In the genomic region with DNA sequence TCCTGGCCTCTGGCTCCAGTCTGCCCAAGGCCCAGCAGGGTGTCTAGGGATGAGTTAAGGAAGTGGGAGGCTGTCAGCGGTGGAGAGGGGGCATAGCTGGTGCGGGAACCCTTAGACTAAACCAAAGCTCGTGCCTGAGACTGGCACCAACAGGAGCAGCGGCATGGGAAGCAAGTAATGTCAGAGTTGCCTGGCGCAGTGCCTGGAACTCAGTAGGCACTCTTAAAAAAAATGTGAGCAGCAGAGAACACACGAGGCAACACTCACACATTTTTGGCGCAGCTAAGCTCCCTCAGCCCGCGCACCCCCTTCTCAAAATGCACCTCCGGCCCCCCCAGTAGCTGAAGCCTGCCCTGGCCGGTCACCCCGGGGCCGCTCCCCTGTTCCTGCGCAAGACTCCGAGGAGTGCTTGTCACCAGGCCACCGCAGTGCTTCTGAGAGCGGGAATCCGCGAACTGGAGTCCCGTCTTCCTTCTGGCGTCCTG, we compare ENCODE assay signal across 9 cellular contexts. TPM values are rescaled to one million over a fixed set of nuclear protein-coding genes. Genes with fewer than 3 reads are reported as not detected.
A peak's percentile ranks its signal among the peaks of the same experiment; 100 is the strongest.
DNase-seq lines count a peak whose midpoint lies in the region; ATAC-seq and TF ChIP-seq lines count a peak whose summit lies in the region.
"Had no signal": no experiment of that assay in that cellular context is flagged by ENCODE, and none has a peak within 500 bp of the region (broad histone marks: within the 10 kb centered on the region; RNA-seq: fewer than 3 reads in every experiment).

No MANE protein-coding gene starts in this region.

- no peaks in the 10 kb centered on the region for H3K4me1 Mint-ChIP-seq in nephron

- H3K36me3 Mint-ChIP-seq in nephron (ENCODE audit: low read depth): no peaks in the 10 kb centered on the region

- DNase-seq in AG08395 (ENCODE audit: low spot score) (peak; percentile 13), NCI-H2227 (lab: John Stamatoyannopoulos, UW; ENCODE audit: unreplicated experiment) (peak; percentile 13), GM19240 (ENCODE audit: insufficient read length, low spot score) (no peak), middle frontal gyrus (ENCODE audit: extremely low spot score, low spot score) (no peak)
- no peak for DNase-seq in activated naive CD4-positive, alpha-beta T cell treated with anti-CD3 and anti-CD28 coated beads, Interleukin-2, amount 50 U/mL, for 16 hours

- peaks cover 11% of the 10 kb centered on the region for H3K27me3 Mint-ChIP-seq in nephron (ENCODE audit: low read depth)

- peak overlapping the region; percentile 72 to 82 (median 81) for H3K4me3 Mint-ChIP-seq in nephron
- H3K4me3 Mint-ChIP-seq: T-helper 1 cell treated with Interleukin-12 subunit alpha and Interleukin-12 subunit beta and Interleukin-4 antibody, amounts not matched to agents 30 μg/mL and 1 μg/mL, for 36 hours had no signal

- no peak overlapping the region for H3K27ac Mint-ChIP-seq in nephron
- H3K27ac Mint-ChIP-seq: T-helper 1 cell treated with Interleukin-12 subunit alpha and Interleukin-12 subunit beta and Interleukin-4 antibody, amounts not matched to agents 30 μg/mL and 1 μg/mL, for 36 hours had no signal

- no peak for TF ChIP-seq CTCF in nephron (IDR thresholded peaks at IDR 0.05; ENCODE audit: unreplicated experiment in 3 of 3)

- peaks cover 16% of the 10 kb centered on the region for H3K9me3 Mint-ChIP-seq in nephron
- H3K9me3 Mint-ChIP-seq: T-helper 1 cell treated with Interleukin-12 subunit alpha and Interleukin-12 subunit beta and Interleukin-4 antibody, amounts not matched to agents 30 μg/mL and 1 μg/mL, for 36 hours had no signal

- peak; percentile 28 for ATAC-seq in esophagus mucosa
- ATAC-seq in HG03571 (IDR thresholded peaks at IDR 0.05; ENCODE audit: unreplicated experiment): no peak

RNA-seq across cellular contexts. Expression of a gene that starts 0.6 kb away (rescaled TPM):
- total RNA-seq in esophagus mucosa: 27.5 TPM

Comparison
In these comparisons a context has a peak if more than half of its experiments do, and no peak if none do; other contexts are left out.
1. DNase-seq: peak in AG08395 (single experiment) and NCI-H2227 (single experiment); none in GM19240 (single experiment), activated naive CD4-positive, alpha-beta T cell treated with anti-CD3 and anti-CD28 coated beads, Interleukin-2, amount 50 U/mL, for 16 hours (single experiment) and middle frontal gyrus (single experiment).